Comparison of ENCODE assay signal across 1 cellular context in the genomic region with DNA sequence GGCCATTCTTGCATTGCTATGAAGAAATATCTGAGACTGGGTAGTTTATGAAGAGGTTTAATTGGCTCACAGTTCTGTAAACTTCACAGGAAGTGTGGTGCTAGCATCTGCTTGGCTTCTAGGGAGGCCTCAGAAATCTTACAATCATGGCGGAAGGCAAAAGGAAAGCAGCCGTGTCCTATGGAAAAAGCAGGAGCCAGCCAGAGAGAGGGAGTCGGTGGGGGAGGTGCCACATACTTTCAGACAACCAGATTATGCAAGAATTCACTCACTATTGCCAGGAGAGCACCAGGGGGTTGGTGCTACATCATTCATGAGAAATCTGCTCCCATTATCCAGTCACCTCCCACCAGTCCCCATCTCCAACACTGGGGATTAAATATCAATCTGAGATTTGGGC.
TF ChIP-seq lines count a peak whose summit lies in the region.

No MANE protein-coding gene starts in this region.

TF ChIP-seq in HepG2, 621 proteins besides CTCF, POLR2A, EP300 and RAD21:
- 0 out of 2 replicates have a peak, but pooled peaks have one; percentile 35 for TF ChIP-seq ZNF281 (CRISPR knock-in tag; IDR thresholded peaks at IDR 0.05; ENCODE audit: borderline replicate concordance)
- no peak for TF ChIP-seq NCOA5 (CRISPR knock-in tag; IDR thresholded peaks at IDR 0.05)
